In the genomic region with DNA sequence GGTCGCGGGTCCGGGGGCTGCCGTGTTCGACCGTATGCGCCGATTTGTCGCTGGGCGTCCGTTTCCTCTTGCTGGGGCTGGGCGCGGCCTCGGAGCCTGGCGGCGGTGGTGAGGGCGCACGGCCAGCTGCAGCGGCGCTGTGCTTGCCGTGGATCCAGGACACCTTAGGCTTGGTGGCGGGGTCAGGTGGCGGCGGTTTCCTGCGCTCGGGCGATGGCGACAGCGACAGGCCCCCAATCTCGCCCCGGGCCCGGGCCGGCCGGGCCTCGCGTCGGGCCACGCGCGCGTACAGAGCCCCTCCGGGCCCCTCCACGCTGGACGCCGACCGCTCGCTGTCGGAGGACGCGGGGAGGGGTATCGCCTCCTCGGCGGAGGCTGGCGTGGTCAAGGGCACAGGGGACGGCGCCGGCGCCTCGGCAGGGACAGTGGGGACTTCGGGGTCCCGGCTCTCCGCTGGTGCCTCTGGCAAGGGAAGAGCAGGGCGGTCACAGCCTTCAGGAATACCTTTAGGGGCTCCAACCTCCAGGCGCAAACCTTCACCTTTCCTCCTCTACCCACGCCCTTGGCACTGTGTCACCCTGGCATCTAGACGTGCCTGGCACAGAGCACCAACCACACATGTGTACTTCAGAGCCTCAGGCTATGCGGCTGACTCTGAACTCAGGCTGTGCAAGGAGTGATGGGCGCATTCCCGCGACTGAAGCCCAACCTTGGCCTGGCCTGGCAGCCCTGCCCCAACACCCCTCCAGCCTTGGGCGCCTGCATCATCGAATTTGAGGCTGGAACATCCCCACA, we compare ENCODE assay signal across 14 cellular contexts. TPM values are rescaled to one million over a fixed set of nuclear protein-coding genes. Genes with fewer than 3 reads are reported as not detected.
A peak's percentile ranks its signal among the peaks of the same experiment; 100 is the strongest.
DNase-seq lines count a peak whose midpoint lies in the region; ATAC-seq and TF ChIP-seq lines count a peak whose summit lies in the region.
"Had no signal": no experiment of that assay in that cellular context is flagged by ENCODE, and none has a peak within 500 bp of the region (broad histone marks: within the 10 kb centered on the region; RNA-seq: fewer than 3 reads in every experiment).

No MANE protein-coding gene starts in this region.

- POLR2A ChIA-PET in HEK293 (lab: Yijun Ruan, JAX), result no interaction called here

- no peak for DNase-seq in T-helper 2 cell treated with Interferon-gamma antibody and Interleukin-4, amounts not matched to agents 5 μg/mL and 100 μg/mL, for 36 hours (ENCODE audit: low spot score)
- DNase-seq in T-helper 2 cell, result no peak
- DNase-seq in dorsolateral prefrontal cortex, result peak in 2 of 10 donors; percentile 22 to 40
- DNase-seq in neuronal stem cell (ENCODE audit: low spot score), result no peak
- DNase-seq in kidney glomerular epithelial cell (lab: John Stamatoyannopoulos, UW), result no peak
- DNase-seq: activated CD4-positive, CD25-positive, alpha-beta regulatory T cell treated with anti-CD3 and anti-CD28 coated beads, Interleukin-2, amount 50 U/mL, for 72 hours; activated CD8-positive, alpha-beta memory T cell treated with anti-CD3 and anti-CD28 coated beads, Interleukin-2, amount 50 U/mL, for 4 hours; brain microvascular endothelial cell; EL had no signal

- H3K9me3 ChIP-seq in HEK293 (ENCODE audit: control insufficient read depth, insufficient read depth, low read depth, low read length) (no peaks in the 10 kb centered on the region), neuronal stem cell (replicated peaks in 1 of 2; ENCODE audit: control insufficient read depth in 2 of 2, insufficient read depth in 1 of 2, low read depth in 1 of 2, low read length in 2 of 2) (peaks cover 0 to 7% of the 10 kb centered on the region in 2 donors)

- no peaks in the 10 kb centered on the region for H3K9me3 Mint-ChIP-seq in T-helper 2 cell treated with Interferon-gamma antibody and Interleukin-4, amounts not matched to agents 5 μg/mL and 100 μg/mL, for 36 hours

- H3K4me1 ChIP-seq in HEK293 (ENCODE audit: control insufficient read depth, insufficient read depth, low read length) (no peaks in the 10 kb centered on the region), neuronal stem cell (ENCODE audit: control insufficient read depth in 2 of 2, insufficient read depth in 1 of 2, low read depth in 1 of 2, low read length in 2 of 2) (peaks cover 18% of the 10 kb centered on the region in 2 donors)

- no peak overlapping the region for H3K4ac ChIP-seq in neuronal stem cell (ENCODE audit: low read length)

- H3K27me3 ChIP-seq in dorsolateral prefrontal cortex (peaks cover 0 to 5% (median 0%) of the 10 kb centered on the region in 45 donors), neuronal stem cell (ENCODE audit: control insufficient read depth in 3 of 3, insufficient read depth in 3 of 3, low read depth in 1 of 3, low read length in 3 of 3) (peaks cover 0 to 43% (median 18%) of the 10 kb centered on the region in 3 experiments)
- H3K27me3 ChIP-seq: brain microvascular endothelial cell had no signal

- peak overlapping the region; percentile 60 for H3K9ac ChIP-seq in neuronal stem cell (ENCODE audit: low read depth, low read length, poor library complexity)

- intact Hi-C loops in dorsolateral prefrontal cortex (cut with DNase I), result loop anchor here in 1 of 2 donors (10.0 kb wide), 1 partner anchor 129 kb away; no protein-coding TSS in a partner anchor

- H3K4me3 ChIP-seq in HEK293 (ENCODE audit: low read depth, low read length) (no peak overlapping the region), dorsolateral prefrontal cortex (peak overlapping the region in 50 of 59 donors; percentile 16 to 62 (median 42)), neuronal stem cell (ENCODE audit: low read length in 2 of 2) (no peak overlapping the region)

- H3K79me1 ChIP-seq in neuronal stem cell (ENCODE audit: low read depth, low read length), result peaks cover 3% of the 10 kb centered on the region

- H2AFZ ChIP-seq in neuronal stem cell (ENCODE audit: low read length), result no peak overlapping the region

- no CpG with 5 or more reads among the region's 72 CpGs for WGBS in neuronal stem cell (ENCODE audit: extremely low coverage in 2 of 2, insufficient read length in 2 of 2, insufficient replicate concordance in 1 of 2), 2 donors

- H3K18ac ChIP-seq in neuronal stem cell (ENCODE audit: low read length), result peak overlapping the region; percentile 38

- H3K23ac ChIP-seq in neuronal stem cell (ENCODE audit: low read depth, low read length, poor library complexity), result peak overlapping the region; percentile 95

- H3K27ac Mint-ChIP-seq in T-helper 2 cell treated with Interferon-gamma antibody and Interleukin-4, amounts not matched to agents 5 μg/mL and 100 μg/mL, for 36 hours, result no peak overlapping the region
- H3K27ac Mint-ChIP-seq: progenitor cell of endocrine pancreas had no signal

- peak overlapping the region; percentile 3 for H3K4me3 Mint-ChIP-seq in T-helper 2 cell treated with Interferon-gamma antibody and Interleukin-4, amounts not matched to agents 5 μg/mL and 100 μg/mL, for 36 hours

- no peak overlapping the region for H4K91ac ChIP-seq in neuronal stem cell (ENCODE audit: low read depth, low read length, poor library complexity)

- H2BK15ac ChIP-seq in neuronal stem cell (ENCODE audit: low read length), result peak overlapping the region; percentile 33

- CTCF ChIA-PET in HEK293 (lab: Yijun Ruan, JAX), result interaction anchor here (0.7 to 3.5 kb wide), 3 partner anchors 8 to 545 kb away, joined by 3 to 18 read pairs (median 3); no protein-coding TSS in a partner anchor

- peaks cover 4% of the 10 kb centered on the region for H3K4me1 Mint-ChIP-seq in T-helper 2 cell treated with Interferon-gamma antibody and Interleukin-4, amounts not matched to agents 5 μg/mL and 100 μg/mL, for 36 hours (ENCODE audit: low read depth)

- TF ChIP-seq CTCF in HEK293 (tag by site-specific recombination; IDR thresholded peaks at IDR 0.05), result no peak
- TF ChIP-seq CTCF in dorsolateral prefrontal cortex (IDR thresholded peaks at IDR 0.05 in 54 of 56, conservative IDR thresholded peaks at IDR 0.05 in 2 of 56; ENCODE audit: low read depth in 1 of 56, partially characterized antibody in 56 of 56), result no peak

- peak overlapping the region; percentile 11 for H3K4me2 ChIP-seq in neuronal stem cell (ENCODE audit: insufficient read depth, low read length, poor library complexity, severe bottlenecking)

- no peak overlapping the region for H3K27ac ChIP-seq in HEK293 (ENCODE audit: extremely low read depth, low read depth, low read length)
- H3K27ac ChIP-seq in dorsolateral prefrontal cortex, result peak overlapping the region in 37 of 59 donors; percentile 8 to 86 (median 52)
- no peak overlapping the region for H3K27ac ChIP-seq in neuronal stem cell (replicated peaks; ENCODE audit: low read length)
- H3K27ac ChIP-seq: 22Rv1, brain microvascular endothelial cell had no signal

- no peak overlapping the region for H2BK5ac ChIP-seq in neuronal stem cell (ENCODE audit: low read length)

- H4K8ac ChIP-seq in neuronal stem cell (ENCODE audit: low read depth, low read length), result no peak overlapping the region

- ATAC-seq in HG03457 (IDR thresholded peaks at IDR 0.05; ENCODE audit: unreplicated experiment) (no peak), HG02884 (IDR thresholded peaks at IDR 0.05; ENCODE audit: unreplicated experiment) (no peak)

- H3K27me3 Mint-ChIP-seq in T-helper 2 cell treated with Interferon-gamma antibody and Interleukin-4, amounts not matched to agents 5 μg/mL and 100 μg/mL, for 36 hours (ENCODE audit: low read depth), result peaks cover 42% of the 10 kb centered on the region

- peaks cover 3% of the 10 kb centered on the region for H3K36me3 Mint-ChIP-seq in T-helper 2 cell treated with Interferon-gamma antibody and Interleukin-4, amounts not matched to agents 5 μg/mL and 100 μg/mL, for 36 hours (ENCODE audit: low read depth)

- no peak overlapping the region for H2BK120ac ChIP-seq in neuronal stem cell (ENCODE audit: low read depth, low read length)

- peak overlapping the region; percentile 71 for H3K14ac ChIP-seq in neuronal stem cell (ENCODE audit: low read length)

- H3K36me3 ChIP-seq in HEK293 (ENCODE audit: control insufficient read depth in 2 of 2, insufficient read depth in 1 of 2, low read length in 2 of 2), result peaks cover 0 to 65% of the 10 kb centered on the region in 2 experiments; a peak in 1 of 3 replicates
- peaks cover 2 to 61% of the 10 kb centered on the region in 2 donors for H3K36me3 ChIP-seq in neuronal stem cell (replicated peaks in 1 of 2; ENCODE audit: control insufficient read depth in 2 of 2, insufficient read depth in 2 of 2, low read length in 2 of 2)

- H2AK5ac ChIP-seq in neuronal stem cell (ENCODE audit: low read depth, low read length), result no peak overlapping the region

- H2BK12ac ChIP-seq in neuronal stem cell (ENCODE audit: low read length), result peak overlapping the region; percentile 10

TF ChIP-seq in HEK293, 187 proteins besides CTCF, POLR2A, EP300 and RAD21 (continues in another document):
- peak; percentile 64 for TF ChIP-seq HIC1 (tag by site-specific recombination; IDR thresholded peaks at IDR 0.05)

RNA-seq across cellular contexts. Expression of gene SCARF2, which starts 11.6 kb away (rescaled TPM):
- 1 to 10 TPM; 1.9 to 7.0 (median 4.2) TPM for total RNA-seq in dorsolateral prefrontal cortex
- 3.7 TPM for polyA plus RNA-seq in neuronal stem cell (2013, experiment 1 of 2)
- 2.8 TPM for polyA plus RNA-seq in neuronal stem cell (2013, experiment 2 of 2)

RNA-seq across cellular contexts. Expression of gene ZNF74, which starts 32.1 kb away (rescaled TPM):
- 10 to 100 TPM; 11.3 to 30.5 (median 20.4) TPM for total RNA-seq in dorsolateral prefrontal cortex
- polyA plus RNA-seq in neuronal stem cell (2013, experiment 1 of 2), result 20.1 TPM
- 20.2 TPM for polyA plus RNA-seq in neuronal stem cell (2013, experiment 2 of 2)

Comparison
In these comparisons a context has a peak if more than half of its experiments do, and no peak if none do; other contexts are left out.
1. H3K27ac ChIP-seq: peak in dorsolateral prefrontal cortex (37 of 59); none in HEK293 (single experiment) and neuronal stem cell (single experiment).
2. H3K4me3 ChIP-seq: peak in dorsolateral prefrontal cortex (50 of 59); none in HEK293 (single experiment) and neuronal stem cell (0 of 2).